1 cellular context compared by ENCODE assay signal in genomic region chr12:122062832-122063690, GRCh38.
TF ChIP-seq lines count a peak whose summit lies in the region.

No MANE protein-coding gene starts in this region.

TF ChIP-seq in HepG2, 621 proteins besides CTCF, POLR2A, EP300 and RAD21 (continued from another document and continues in another):
- TF ChIP-seq PAXIP1 (CRISPR knock-in tag; conservative IDR thresholded peaks at IDR 0.05) = no peak; the same call in none of the 2 replicates
- TF ChIP-seq PHF8 (CRISPR knock-in tag; IDR thresholded peaks at IDR 0.05) = peak; percentile 44; the same call in 1 of the 2 replicates
- TF ChIP-seq KDM5A (IDR thresholded peaks at IDR 0.05; ENCODE audit: borderline replicate concordance, low read length) = no peak; the same call in 1 of the 2 replicates
- TF ChIP-seq JARID2 (CRISPR knock-in tag; IDR thresholded peaks at IDR 0.05; ENCODE audit: insufficient replicate concordance) = no peak
- no peak for TF ChIP-seq SKI (IDR thresholded peaks at IDR 0.05; ENCODE audit: partially characterized antibody)
- TF ChIP-seq MED1 (CRISPR knock-in tag; IDR thresholded peaks at IDR 0.05) = no peak; the same call in 1 of the 2 replicates
- no peak for TF ChIP-seq NR1H2 (CRISPR knock-in tag; IDR thresholded peaks at IDR 0.05; ENCODE audit: borderline replicate concordance, low read depth)
- TF ChIP-seq ZNF670 (CRISPR knock-in tag; IDR thresholded peaks at IDR 0.05; ENCODE audit: borderline replicate concordance) = no peak
- no peak for TF ChIP-seq FLYWCH1 (CRISPR knock-in tag; IDR thresholded peaks at IDR 0.05)
- TF ChIP-seq ZFX (CRISPR knock-in tag; IDR thresholded peaks at IDR 0.05; ENCODE audit: low read depth) = peak; percentile 56; the same call in 1 of the 2 replicates
- TF ChIP-seq RORA (CRISPR knock-in tag; IDR thresholded peaks at IDR 0.05) = no peak
- TF ChIP-seq JUNB (CRISPR knock-in tag; IDR thresholded peaks at IDR 0.05; ENCODE audit: borderline replicate concordance) = no peak
- TF ChIP-seq PITX1 (CRISPR knock-in tag; IDR thresholded peaks at IDR 0.05) = 0 out of 2 replicates have a peak, but pooled peaks have one; percentile 29
- no peak for TF ChIP-seq ZNF691 (CRISPR knock-in tag; IDR thresholded peaks at IDR 0.05; ENCODE audit: borderline replicate concordance, low read depth)
- TF ChIP-seq ZNF136 (CRISPR knock-in tag; IDR thresholded peaks at IDR 0.05; ENCODE audit: low read depth) = 0 out of 2 replicates have a peak, but pooled peaks have one; percentile 26
- TF ChIP-seq ZNF3 (CRISPR knock-in tag; IDR thresholded peaks at IDR 0.05) = no peak
- TF ChIP-seq MIER2 (CRISPR knock-in tag; IDR thresholded peaks at IDR 0.05) = no peak
- TF ChIP-seq ZNF230 (CRISPR knock-in tag; IDR thresholded peaks at IDR 0.05) = no peak
- TF ChIP-seq ZNF615 (CRISPR knock-in tag; IDR thresholded peaks at IDR 0.05; ENCODE audit: borderline replicate concordance) = no peak
- no peak for TF ChIP-seq ZSCAN20 (CRISPR knock-in tag; IDR thresholded peaks at IDR 0.05; ENCODE audit: borderline replicate concordance)
- TF ChIP-seq KDM3A (CRISPR knock-in tag; IDR thresholded peaks at IDR 0.05; ENCODE audit: low read depth) = 0 out of 2 replicates have a peak, but pooled peaks have one; percentile 41
- TF ChIP-seq HINFP (CRISPR knock-in tag; IDR thresholded peaks at IDR 0.05; ENCODE audit: low read depth) = no peak
- 0 out of 2 replicates have a peak, but pooled peaks have one; percentile 15 for TF ChIP-seq NR0B2 (CRISPR knock-in tag; IDR thresholded peaks at IDR 0.05)
- TF ChIP-seq ZNF710 (CRISPR knock-in tag; IDR thresholded peaks at IDR 0.05; ENCODE audit: borderline replicate concordance) = peak; percentile 36; the same call in 1 of the 2 replicates
- no peak for TF ChIP-seq ZBTB7B (CRISPR knock-in tag; IDR thresholded peaks at IDR 0.05)
- TF ChIP-seq ZNF839 (CRISPR knock-in tag; IDR thresholded peaks at IDR 0.05; ENCODE audit: borderline replicate concordance) = no peak
- TF ChIP-seq ZNF280B (CRISPR knock-in tag; IDR thresholded peaks at IDR 0.05; ENCODE audit: borderline replicate concordance) = no peak; the same call in 1 of the 2 replicates
- TF ChIP-seq HDAC1 (CRISPR knock-in tag; IDR thresholded peaks at IDR 0.05) = peak; percentile 32; the same call in 1 of the 2 replicates
- TF ChIP-seq ZNF138 (CRISPR knock-in tag; IDR thresholded peaks at IDR 0.05; ENCODE audit: low read depth) = no peak
- TF ChIP-seq SP5 (CRISPR knock-in tag; IDR thresholded peaks at IDR 0.05; ENCODE audit: borderline replicate concordance, low read depth) = no peak
- TF ChIP-seq BORCS8-MEF2B (CRISPR knock-in tag; IDR thresholded peaks at IDR 0.05) = 0 out of 2 replicates have a peak, but pooled peaks have one; percentile 14
- TF ChIP-seq HNF1B (CRISPR knock-in tag; IDR thresholded peaks at IDR 0.05) = no peak; the same call in 1 of the 2 replicates
- no peak for TF ChIP-seq ETS1 (CRISPR knock-in tag; IDR thresholded peaks at IDR 0.05)
- no peak for TF ChIP-seq PLSCR1 (CRISPR knock-in tag; IDR thresholded peaks at IDR 0.05; ENCODE audit: borderline replicate concordance)
- TF ChIP-seq E2F1 (CRISPR knock-in tag; IDR thresholded peaks at IDR 0.05) = no peak
- peak; percentile 4; the same call in 1 of the 2 replicates for TF ChIP-seq ETV5 (CRISPR knock-in tag; IDR thresholded peaks at IDR 0.05; ENCODE audit: borderline replicate concordance)
- no peak for TF ChIP-seq PAX8 (CRISPR knock-in tag; IDR thresholded peaks at IDR 0.05; ENCODE audit: borderline replicate concordance)
- no peak for TF ChIP-seq NONO (IDR thresholded peaks at IDR 0.05)
- TF ChIP-seq NONO (CRISPR knock-in tag; conservative IDR thresholded peaks at IDR 0.05) = no peak
- TF ChIP-seq ZNF510 (CRISPR knock-in tag; IDR thresholded peaks at IDR 0.05; ENCODE audit: low read depth) = 0 out of 2 replicates have a peak, but pooled peaks have one; percentile 39
- TF ChIP-seq TCF12 (IDR thresholded peaks at IDR 0.05) = no peak
- TF ChIP-seq TCF12 (CRISPR knock-in tag; IDR thresholded peaks at IDR 0.05) = 0 out of 2 replicates have a peak, but pooled peaks have one; percentile 37
- TF ChIP-seq ZNF597 (CRISPR knock-in tag; IDR thresholded peaks at IDR 0.05) = no peak
- TF ChIP-seq KDM5B (CRISPR knock-in tag; IDR thresholded peaks at IDR 0.05; ENCODE audit: borderline replicate concordance) = peak; percentile 39; the same call in 1 of the 2 replicates
- no peak for TF ChIP-seq MBD4 (IDR thresholded peaks at IDR 0.05; ENCODE audit: borderline replicate concordance, low read length)
- no peak for TF ChIP-seq ZNF143 (CRISPR knock-in tag; IDR thresholded peaks at IDR 0.05)
